8 cellular contexts compared by ENCODE assay signal in genomic region chr2:191691016-191691725, GRCh38. TPM values are rescaled to one million over a fixed set of nuclear protein-coding genes. Genes with fewer than 3 reads are reported as not detected.
DNase-seq lines count a peak whose midpoint lies in the region; ATAC-seq and TF ChIP-seq lines count a peak whose summit lies in the region.

No MANE protein-coding gene starts in this region.

- no peak overlapping the region for H4K91ac ChIP-seq in trophoblast cell (ENCODE audit: low read depth, low read length)

- no peaks in the 10 kb centered on the region for H3K9me3 ChIP-seq in trophoblast cell (ENCODE audit: insufficient read depth, low read depth, low read length)

- intact Hi-C loops in activated T-helper 1 cell treated with anti-CD3 and anti-CD28 coated beads, Interleukin-12 subunit alpha, Interleukin-12 subunit beta, Interleukin-2, Interleukin-4 antibody, amounts not matched to agents 30 ng/mL and 10 ng/mL and 1 ng/mL, durations not matched to agents 14 hours and 24 hours and 36 hours (cut with micrococcal nuclease) = loop anchor here (1.0 to 5.0 kb wide), 7 partner anchors 9 to 526 kb away; no protein-coding TSS in a partner anchor

- H2AK5ac ChIP-seq in trophoblast cell (ENCODE audit: low read length) = no peak overlapping the region

- no peak overlapping the region for H3K23ac ChIP-seq in trophoblast cell (ENCODE audit: low read length)

- peak; percentile 64 for ATAC-seq in HG03139 (IDR thresholded peaks at IDR 0.05; ENCODE audit: unreplicated experiment)
- peak; percentile 65 for ATAC-seq in foreskin keratinocyte

- H3K9me3 Mint-ChIP-seq in activated T-helper 1 cell treated with anti-CD3 and anti-CD28 coated beads, Interleukin-12 subunit alpha, Interleukin-12 subunit beta, Interleukin-2, Interleukin-4 antibody, amounts not matched to agents 30 ng/mL and 10 ng/mL and 1 ng/mL, durations not matched to agents 14 hours and 24 hours and 36 hours = no peaks in the 10 kb centered on the region

- WGBS in trophoblast cell (ENCODE audit: extremely low coverage, insufficient coverage, insufficient read length) = no CpG with 5 or more reads among the region's 5 CpGs

- no peak overlapping the region for H2BK12ac ChIP-seq in trophoblast cell (ENCODE audit: low read length)

- H2AFZ ChIP-seq in trophoblast cell (ENCODE audit: insufficient read depth, low read length, poor library complexity) = no peak overlapping the region

- no peak overlapping the region for H4K12ac ChIP-seq in trophoblast cell (ENCODE audit: low read depth, low read length)

- peaks cover 60% of the 10 kb centered on the region for H3K4me1 Mint-ChIP-seq in activated T-helper 1 cell treated with anti-CD3 and anti-CD28 coated beads, Interleukin-12 subunit alpha, Interleukin-12 subunit beta, Interleukin-2, Interleukin-4 antibody, amounts not matched to agents 30 ng/mL and 10 ng/mL and 1 ng/mL, durations not matched to agents 14 hours and 24 hours and 36 hours (ENCODE audit: low read depth)

- H3K79me2 ChIP-seq in trophoblast cell (ENCODE audit: control insufficient read depth, insufficient read depth, low read length, poor library complexity) = no peaks in the 10 kb centered on the region

- no peak overlapping the region for H3K4me3 Mint-ChIP-seq in activated T-helper 1 cell treated with anti-CD3 and anti-CD28 coated beads, Interleukin-12 subunit alpha, Interleukin-12 subunit beta, Interleukin-2, Interleukin-4 antibody, amounts not matched to agents 30 ng/mL and 10 ng/mL and 1 ng/mL, durations not matched to agents 14 hours and 24 hours and 36 hours

- H3K36me3 ChIP-seq in trophoblast cell (ENCODE audit: control insufficient read depth in 1 of 2, insufficient read depth in 2 of 2, low read length in 2 of 2) = peaks cover 2 to 4% of the 10 kb centered on the region in 2 experiments

- H3K9ac ChIP-seq in trophoblast cell (ENCODE audit: low read length) = no peak overlapping the region

- no peak overlapping the region for H3K4me2 ChIP-seq in trophoblast cell (ENCODE audit: low read length)

- H3K36me3 Mint-ChIP-seq in activated T-helper 1 cell treated with anti-CD3 and anti-CD28 coated beads, Interleukin-12 subunit alpha, Interleukin-12 subunit beta, Interleukin-2, Interleukin-4 antibody, amounts not matched to agents 30 ng/mL and 10 ng/mL and 1 ng/mL, durations not matched to agents 14 hours and 24 hours and 36 hours (ENCODE audit: low read depth) = peaks cover 38% of the 10 kb centered on the region

- no peaks in the 10 kb centered on the region for H3K79me1 ChIP-seq in trophoblast cell (ENCODE audit: low read length)

- H3K27ac Mint-ChIP-seq in activated T-helper 1 cell treated with anti-CD3 and anti-CD28 coated beads, Interleukin-12 subunit alpha, Interleukin-12 subunit beta, Interleukin-2, Interleukin-4 antibody, amounts not matched to agents 30 ng/mL and 10 ng/mL and 1 ng/mL, durations not matched to agents 14 hours and 24 hours and 36 hours = peak overlapping the region; percentile 67

- peaks cover 41% of the 10 kb centered on the region for H3K4me1 ChIP-seq in foreskin keratinocyte
- H3K4me1 ChIP-seq in trophoblast cell (ENCODE audit: control insufficient read depth in 1 of 2, insufficient read depth in 2 of 2, low read length in 2 of 2) = peaks cover 0 to 2% of the 10 kb centered on the region in 2 experiments

- H2BK120ac ChIP-seq in trophoblast cell (ENCODE audit: insufficient read depth, low read length, poor library complexity) = no peak overlapping the region

- H3K4ac ChIP-seq in trophoblast cell (ENCODE audit: low read depth, low read length) = no peak overlapping the region

- H3K14ac ChIP-seq in trophoblast cell (ENCODE audit: low read length) = no peak overlapping the region

- H4K8ac ChIP-seq in trophoblast cell (ENCODE audit: low read depth, low read length) = no peak overlapping the region

- H3K27me3 Mint-ChIP-seq in activated T-helper 1 cell treated with anti-CD3 and anti-CD28 coated beads, Interleukin-12 subunit alpha, Interleukin-12 subunit beta, Interleukin-2, Interleukin-4 antibody, amounts not matched to agents 30 ng/mL and 10 ng/mL and 1 ng/mL, durations not matched to agents 14 hours and 24 hours and 36 hours (ENCODE audit: insufficient read depth) = no peaks in the 10 kb centered on the region

- DNase-seq in DMS153 treated with DMSO at 0.1 percent for 48 hours (lab: John Stamatoyannopoulos, UW; ENCODE audit: unreplicated experiment) (peak; percentile 36), GM19238 (ENCODE audit: insufficient read length, low spot score) (peak; percentile 32), NCI-H748 treated with DMSO at 0.1 percent for 48 hours (lab: John Stamatoyannopoulos, UW) (peak; percentile 36), foreskin keratinocyte (peak in 1 of 2 donors; percentile 67), trophoblast cell (peak; percentile 87), cerebellar nuclear complex (lab: John Stamatoyannopoulos, UW) (no peak)
- peak; percentile 31 for DNase-seq in activated T-helper 1 cell treated with anti-CD3 and anti-CD28 coated beads, Interleukin-12 subunit alpha, Interleukin-12 subunit beta, Interleukin-2, Interleukin-4 antibody, amounts not matched to agents 30 ng/mL and 10 ng/mL and 1 ng/mL, durations not matched to agents 14 hours and 24 hours and 36 hours (ENCODE audit: low spot score)

- H3K18ac ChIP-seq in trophoblast cell (ENCODE audit: low read length) = no peak overlapping the region

- H3K27me3 ChIP-seq in foreskin keratinocyte = no peaks in the 10 kb centered on the region
- no peaks in the 10 kb centered on the region for H3K27me3 ChIP-seq in trophoblast cell (ENCODE audit: insufficient read depth, low read length)

- peak; percentile 91 for TF ChIP-seq CTCF in foreskin keratinocyte (conservative IDR thresholded peaks at IDR 0.05)

- H3K4me3 ChIP-seq in trophoblast cell (ENCODE audit: low read depth, low read length) = no peak overlapping the region

- no peak overlapping the region for H2BK5ac ChIP-seq in trophoblast cell (ENCODE audit: low read depth, low read length, poor library complexity)

- H3K27ac ChIP-seq in foreskin keratinocyte = no peak overlapping the region
- peak overlapping the region; percentile 4 for H3K27ac ChIP-seq in trophoblast cell (ENCODE audit: low read depth, low read length)

RNA-seq across cellular contexts. Expression of gene NABP1, which starts 13.2 kb away (rescaled TPM):
- 51.0 and 58.4 TPM in 2 replicates for total RNA-seq in activated T-helper 1 cell treated with anti-CD3 and anti-CD28 coated beads, Interleukin-12 subunit alpha, Interleukin-12 subunit beta, Interleukin-2, Interleukin-4 antibody, amounts not matched to agents 30 ng/mL and 10 ng/mL and 1 ng/mL, durations not matched to agents 14 hours and 24 hours and 36 hours
- 31.3 and 36.6 TPM in 2 replicates for total RNA-seq in foreskin keratinocyte
- 12.4 and 16.8 TPM in 2 replicates for polyA plus RNA-seq in foreskin keratinocyte
- 101 and 113 TPM in 2 replicates for polyA plus RNA-seq in trophoblast cell (2013)

Comparison
In these comparisons a context has a peak if more than half of its experiments do, and no peak if none do; other contexts are left out.
1. DNase-seq: peak in DMS153 treated with DMSO at 0.1 percent for 48 hours (single experiment), GM19238 (single experiment), NCI-H748 treated with DMSO at 0.1 percent for 48 hours (single experiment), activated T-helper 1 cell treated with anti-CD3 and anti-CD28 coated beads, Interleukin-12 subunit alpha, Interleukin-12 subunit beta, Interleukin-2, Interleukin-4 antibody, amounts not matched to agents 30 ng/mL and 10 ng/mL and 1 ng/mL, durations not matched to agents 14 hours and 24 hours and 36 hours (single experiment) and trophoblast cell (2 of 2); none in cerebellar nuclear complex (0 of 2).